In the genomic region with DNA sequence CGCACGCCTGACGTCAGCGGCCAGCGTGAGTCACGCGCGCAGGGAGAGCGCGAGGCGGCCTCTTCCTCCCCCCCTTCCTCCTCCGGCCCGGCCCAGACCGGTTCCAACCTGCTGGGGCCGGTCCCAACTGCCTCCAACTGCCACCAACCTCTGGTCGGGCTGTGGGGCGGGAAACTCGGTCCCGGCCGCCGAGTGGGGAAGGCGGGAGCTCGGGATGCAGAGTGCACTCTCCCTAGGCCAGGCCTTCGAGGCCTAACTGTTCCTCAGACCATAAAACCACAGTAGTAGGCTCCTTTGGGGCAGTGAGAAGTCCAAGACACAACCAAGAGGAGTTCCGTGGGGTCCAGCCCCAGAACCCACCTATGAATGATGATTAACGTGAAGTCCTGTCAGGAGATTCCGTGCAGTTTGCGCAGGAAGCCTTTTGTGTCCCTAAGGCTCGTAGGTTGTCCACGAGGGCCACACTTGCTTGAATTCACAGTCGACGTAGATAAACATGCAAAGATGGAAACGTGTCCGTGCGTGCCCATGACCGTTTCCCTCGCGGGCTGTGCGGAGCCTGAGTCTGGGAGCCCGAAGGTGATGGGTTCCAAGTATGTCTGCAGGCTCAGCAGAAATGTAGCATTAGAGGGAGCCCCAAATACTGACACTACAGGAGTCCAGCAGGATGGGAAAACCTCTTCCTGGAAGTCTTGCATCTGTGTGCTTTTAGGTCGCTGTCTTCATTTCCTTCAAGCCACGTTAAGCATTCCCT, we compare ENCODE assay signal across 1 cellular context.
TF ChIP-seq lines count a peak whose summit lies in the region.

No MANE protein-coding gene starts in this region.

TF ChIP-seq in HepG2, 621 proteins besides CTCF, POLR2A, EP300 and RAD21 (continued from another document and continues in another):
- TF ChIP-seq, protein P1, sequence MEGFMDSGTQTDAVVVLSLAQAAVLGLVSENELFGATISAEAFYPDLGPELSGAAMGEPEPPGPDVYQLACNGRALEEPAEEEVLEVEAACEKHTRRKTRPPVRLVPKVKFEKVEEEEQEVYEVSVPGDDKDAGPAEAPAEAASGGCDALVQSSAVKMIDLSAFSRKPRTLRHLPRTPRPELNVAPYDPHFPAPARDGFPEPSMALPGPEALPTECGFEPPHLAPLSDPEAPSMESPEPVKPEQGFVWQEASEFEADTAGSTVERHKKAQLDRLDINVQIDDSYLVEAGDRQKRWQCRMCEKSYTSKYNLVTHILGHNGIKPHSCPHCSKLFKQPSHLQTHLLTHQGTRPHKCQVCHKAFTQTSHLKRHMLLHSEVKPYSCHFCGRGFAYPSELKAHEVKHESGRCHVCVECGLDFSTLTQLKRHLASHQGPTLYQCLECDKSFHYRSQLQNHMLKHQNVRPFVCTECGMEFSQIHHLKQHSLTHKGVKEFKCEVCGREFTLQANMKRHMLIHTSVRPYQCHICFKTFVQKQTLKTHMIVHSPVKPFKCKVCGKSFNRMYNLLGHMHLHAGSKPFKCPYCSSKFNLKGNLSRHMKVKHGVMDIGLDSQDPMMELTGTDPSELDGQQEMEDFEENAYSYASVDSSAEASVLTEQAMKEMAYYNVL (CRISPR knock-in tag; IDR thresholded peaks at IDR 0.05; ENCODE audit: borderline replicate concordance), result no peak; the same call in 1 of the 2 replicates
- TF ChIP-seq ZNF850 (CRISPR knock-in tag; conservative IDR thresholded peaks at IDR 0.05) (no peak), ZNF317 (CRISPR knock-in tag; IDR thresholded peaks at IDR 0.05) (0 out of 2 replicates have a peak, but pooled peaks have one; percentile 21), ZNF605 (CRISPR knock-in tag; IDR thresholded peaks at IDR 0.05) (peak; percentile 90; the same call in 1 of the 2 replicates), FOXM1 (CRISPR knock-in tag; IDR thresholded peaks at IDR 0.05) (no peak), NFKB2 (CRISPR knock-in tag; IDR thresholded peaks at IDR 0.05; ENCODE audit: borderline replicate concordance) (peak; percentile 49; the same call in 1 of the 2 replicates), DNMT3B (CRISPR knock-in tag; conservative IDR thresholded peaks at IDR 0.05) (no peak), ZNF879 (CRISPR knock-in tag; IDR thresholded peaks at IDR 0.05) (no peak), ZNF775 (CRISPR knock-in tag; IDR thresholded peaks at IDR 0.05; ENCODE audit: borderline replicate concordance) (no peak), FOXA3 (CRISPR knock-in tag; IDR thresholded peaks at IDR 0.05) (no peak; the same call in 1 of the 2 replicates), POLR2AphosphoS5 (IDR thresholded peaks at IDR 0.05; ENCODE audit: low read depth, low read length) (peak; percentile 75), ZNF292 (CRISPR knock-in tag; IDR thresholded peaks at IDR 0.05; ENCODE audit: borderline replicate concordance, low read depth) (no peak), FOXK1 (CRISPR knock-in tag; IDR thresholded peaks at IDR 0.05; ENCODE audit: borderline replicate concordance, low read depth) (peak; percentile 11; the same call in 1 of the 2 replicates), SRSF9 (IDR thresholded peaks at IDR 0.05; ENCODE audit: borderline replicate concordance, insufficient read depth, low read depth, low read length, poor library complexity, severe bottlenecking) (no peak), MBD4 (IDR thresholded peaks at IDR 0.05; ENCODE audit: borderline replicate concordance, low read length) (no peak), RARA (CRISPR knock-in tag; IDR thresholded peaks at IDR 0.05) (0 out of 2 replicates have a peak, but pooled peaks have one; percentile 25), ETV6 (CRISPR knock-in tag; conservative IDR thresholded peaks at IDR 0.05) (peak; percentile 85), HCFC1 (IDR thresholded peaks at IDR 0.05; ENCODE audit: low read depth, low read length) (no peak), SOX6 (IDR thresholded peaks at IDR 0.05) (no peak), SOX6 (CRISPR knock-in tag; IDR thresholded peaks at IDR 0.05) (0 out of 2 replicates have a peak, but pooled peaks have one; percentile 23), SALL1 (CRISPR knock-in tag; IDR thresholded peaks at IDR 0.05) (peak; percentile 70), ZNF430 (CRISPR knock-in tag; IDR thresholded peaks at IDR 0.05) (peak; percentile 70; the same call in 1 of the 2 replicates), KMT2B (CRISPR knock-in tag; IDR thresholded peaks at IDR 0.05) (peak; percentile 80; the same call in 1 of the 2 replicates), ZNF235 (CRISPR knock-in tag; IDR thresholded peaks at IDR 0.05; ENCODE audit: borderline replicate concordance) (no peak; the same call in 1 of the 2 replicates), RXRB (CRISPR knock-in tag; IDR thresholded peaks at IDR 0.05; ENCODE audit: borderline replicate concordance) (no peak; the same call in 1 of the 2 replicates), ZNF343 (CRISPR knock-in tag; IDR thresholded peaks at IDR 0.05) (peak; percentile 85; the same call in 1 of the 2 replicates), ZNF572 (CRISPR knock-in tag; IDR thresholded peaks at IDR 0.05) (peak; percentile 89; the same call in 1 of the 2 replicates), SNRNP70 (IDR thresholded peaks at IDR 0.05; ENCODE audit: low read depth, low read length) (no peak), XRCC5 (optimal IDR thresholded peaks at IDR 0.05; ENCODE audit: low read length) (no peak), RNF2 (conservative IDR thresholded peaks at IDR 0.05; ENCODE audit: low read depth) (peak; percentile 88), CBX1 (IDR thresholded peaks at IDR 0.05; ENCODE audit: low read depth) (no peak), MEF2D (CRISPR knock-in tag; IDR thresholded peaks at IDR 0.05) (peak; percentile 42; the same call in 1 of the 2 replicates)
- TF ChIP-seq, protein P2, sequence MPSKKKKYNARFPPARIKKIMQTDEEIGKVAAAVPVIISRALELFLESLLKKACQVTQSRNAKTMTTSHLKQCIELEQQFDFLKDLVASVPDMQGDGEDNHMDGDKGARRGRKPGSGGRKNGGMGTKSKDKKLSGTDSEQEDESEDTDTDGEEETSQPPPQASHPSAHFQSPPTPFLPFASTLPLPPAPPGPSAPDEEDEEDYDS (CRISPR knock-in tag; IDR thresholded peaks at IDR 0.05), result peak; percentile 12; the same call in 1 of the 2 replicates
- TF ChIP-seq, protein P3, sequence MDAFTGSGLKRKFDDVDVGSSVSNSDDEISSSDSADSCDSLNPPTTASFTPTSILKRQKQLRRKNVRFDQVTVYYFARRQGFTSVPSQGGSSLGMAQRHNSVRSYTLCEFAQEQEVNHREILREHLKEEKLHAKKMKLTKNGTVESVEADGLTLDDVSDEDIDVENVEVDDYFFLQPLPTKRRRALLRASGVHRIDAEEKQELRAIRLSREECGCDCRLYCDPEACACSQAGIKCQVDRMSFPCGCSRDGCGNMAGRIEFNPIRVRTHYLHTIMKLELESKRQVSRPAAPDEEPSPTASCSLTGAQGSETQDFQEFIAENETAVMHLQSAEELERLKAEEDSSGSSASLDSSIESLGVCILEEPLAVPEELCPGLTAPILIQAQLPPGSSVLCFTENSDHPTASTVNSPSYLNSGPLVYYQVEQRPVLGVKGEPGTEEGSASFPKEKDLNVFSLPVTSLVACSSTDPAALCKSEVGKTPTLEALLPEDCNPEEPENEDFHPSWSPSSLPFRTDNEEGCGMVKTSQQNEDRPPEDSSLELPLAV (CRISPR knock-in tag; conservative IDR thresholded peaks at IDR 0.05; ENCODE audit: low read depth), result 0 out of 2 replicates have a peak, but pooled peaks have one; percentile 63
- TF ChIP-seq, protein P4, sequence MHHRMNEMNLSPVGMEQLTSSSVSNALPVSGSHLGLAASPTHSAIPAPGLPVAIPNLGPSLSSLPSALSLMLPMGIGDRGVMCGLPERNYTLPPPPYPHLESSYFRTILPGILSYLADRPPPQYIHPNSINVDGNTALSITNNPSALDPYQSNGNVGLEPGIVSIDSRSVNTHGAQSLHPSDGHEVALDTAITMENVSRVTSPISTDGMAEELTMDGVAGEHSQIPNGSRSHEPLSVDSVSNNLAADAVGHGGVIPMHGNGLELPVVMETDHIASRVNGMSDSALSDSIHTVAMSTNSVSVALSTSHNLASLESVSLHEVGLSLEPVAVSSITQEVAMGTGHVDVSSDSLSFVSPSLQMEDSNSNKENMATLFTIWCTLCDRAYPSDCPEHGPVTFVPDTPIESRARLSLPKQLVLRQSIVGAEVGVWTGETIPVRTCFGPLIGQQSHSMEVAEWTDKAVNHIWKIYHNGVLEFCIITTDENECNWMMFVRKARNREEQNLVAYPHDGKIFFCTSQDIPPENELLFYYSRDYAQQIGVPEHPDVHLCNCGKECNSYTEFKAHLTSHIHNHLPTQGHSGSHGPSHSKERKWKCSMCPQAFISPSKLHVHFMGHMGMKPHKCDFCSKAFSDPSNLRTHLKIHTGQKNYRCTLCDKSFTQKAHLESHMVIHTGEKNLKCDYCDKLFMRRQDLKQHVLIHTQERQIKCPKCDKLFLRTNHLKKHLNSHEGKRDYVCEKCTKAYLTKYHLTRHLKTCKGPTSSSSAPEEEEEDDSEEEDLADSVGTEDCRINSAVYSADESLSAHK (CRISPR knock-in tag; IDR thresholded peaks at IDR 0.05; ENCODE audit: borderline replicate concordance), result no peak
- TF ChIP-seq, protein P5, sequence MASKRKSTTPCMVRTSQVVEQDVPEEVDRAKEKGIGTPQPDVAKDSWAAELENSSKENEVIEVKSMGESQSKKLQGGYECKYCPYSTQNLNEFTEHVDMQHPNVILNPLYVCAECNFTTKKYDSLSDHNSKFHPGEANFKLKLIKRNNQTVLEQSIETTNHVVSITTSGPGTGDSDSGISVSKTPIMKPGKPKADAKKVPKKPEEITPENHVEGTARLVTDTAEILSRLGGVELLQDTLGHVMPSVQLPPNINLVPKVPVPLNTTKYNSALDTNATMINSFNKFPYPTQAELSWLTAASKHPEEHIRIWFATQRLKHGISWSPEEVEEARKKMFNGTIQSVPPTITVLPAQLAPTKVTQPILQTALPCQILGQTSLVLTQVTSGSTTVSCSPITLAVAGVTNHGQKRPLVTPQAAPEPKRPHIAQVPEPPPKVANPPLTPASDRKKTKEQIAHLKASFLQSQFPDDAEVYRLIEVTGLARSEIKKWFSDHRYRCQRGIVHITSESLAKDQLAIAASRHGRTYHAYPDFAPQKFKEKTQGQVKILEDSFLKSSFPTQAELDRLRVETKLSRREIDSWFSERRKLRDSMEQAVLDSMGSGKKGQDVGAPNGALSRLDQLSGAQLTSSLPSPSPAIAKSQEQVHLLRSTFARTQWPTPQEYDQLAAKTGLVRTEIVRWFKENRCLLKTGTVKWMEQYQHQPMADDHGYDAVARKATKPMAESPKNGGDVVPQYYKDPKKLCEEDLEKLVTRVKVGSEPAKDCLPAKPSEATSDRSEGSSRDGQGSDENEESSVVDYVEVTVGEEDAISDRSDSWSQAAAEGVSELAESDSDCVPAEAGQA (IDR thresholded peaks at IDR 0.05; ENCODE audit: low read depth), result peak; percentile 13
- TF ChIP-seq, protein P5 (CRISPR knock-in tag; IDR thresholded peaks at IDR 0.05; ENCODE audit: borderline replicate concordance), result peak; percentile 91; the same call in 1 of the 2 replicates
- TF ChIP-seq, protein P6, sequence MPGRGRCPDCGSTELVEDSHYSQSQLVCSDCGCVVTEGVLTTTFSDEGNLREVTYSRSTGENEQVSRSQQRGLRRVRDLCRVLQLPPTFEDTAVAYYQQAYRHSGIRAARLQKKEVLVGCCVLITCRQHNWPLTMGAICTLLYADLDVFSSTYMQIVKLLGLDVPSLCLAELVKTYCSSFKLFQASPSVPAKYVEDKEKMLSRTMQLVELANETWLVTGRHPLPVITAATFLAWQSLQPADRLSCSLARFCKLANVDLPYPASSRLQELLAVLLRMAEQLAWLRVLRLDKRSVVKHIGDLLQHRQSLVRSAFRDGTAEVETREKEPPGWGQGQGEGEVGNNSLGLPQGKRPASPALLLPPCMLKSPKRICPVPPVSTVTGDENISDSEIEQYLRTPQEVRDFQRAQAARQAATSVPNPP (CRISPR knock-in tag; IDR thresholded peaks at IDR 0.05), result no peak
- TF ChIP-seq, protein P7, sequence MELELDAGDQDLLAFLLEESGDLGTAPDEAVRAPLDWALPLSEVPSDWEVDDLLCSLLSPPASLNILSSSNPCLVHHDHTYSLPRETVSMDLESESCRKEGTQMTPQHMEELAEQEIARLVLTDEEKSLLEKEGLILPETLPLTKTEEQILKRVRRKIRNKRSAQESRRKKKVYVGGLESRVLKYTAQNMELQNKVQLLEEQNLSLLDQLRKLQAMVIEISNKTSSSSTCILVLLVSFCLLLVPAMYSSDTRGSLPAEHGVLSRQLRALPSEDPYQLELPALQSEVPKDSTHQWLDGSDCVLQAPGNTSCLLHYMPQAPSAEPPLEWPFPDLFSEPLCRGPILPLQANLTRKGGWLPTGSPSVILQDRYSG (CRISPR knock-in tag; IDR thresholded peaks at IDR 0.05), result no peak
- TF ChIP-seq, protein P8, sequence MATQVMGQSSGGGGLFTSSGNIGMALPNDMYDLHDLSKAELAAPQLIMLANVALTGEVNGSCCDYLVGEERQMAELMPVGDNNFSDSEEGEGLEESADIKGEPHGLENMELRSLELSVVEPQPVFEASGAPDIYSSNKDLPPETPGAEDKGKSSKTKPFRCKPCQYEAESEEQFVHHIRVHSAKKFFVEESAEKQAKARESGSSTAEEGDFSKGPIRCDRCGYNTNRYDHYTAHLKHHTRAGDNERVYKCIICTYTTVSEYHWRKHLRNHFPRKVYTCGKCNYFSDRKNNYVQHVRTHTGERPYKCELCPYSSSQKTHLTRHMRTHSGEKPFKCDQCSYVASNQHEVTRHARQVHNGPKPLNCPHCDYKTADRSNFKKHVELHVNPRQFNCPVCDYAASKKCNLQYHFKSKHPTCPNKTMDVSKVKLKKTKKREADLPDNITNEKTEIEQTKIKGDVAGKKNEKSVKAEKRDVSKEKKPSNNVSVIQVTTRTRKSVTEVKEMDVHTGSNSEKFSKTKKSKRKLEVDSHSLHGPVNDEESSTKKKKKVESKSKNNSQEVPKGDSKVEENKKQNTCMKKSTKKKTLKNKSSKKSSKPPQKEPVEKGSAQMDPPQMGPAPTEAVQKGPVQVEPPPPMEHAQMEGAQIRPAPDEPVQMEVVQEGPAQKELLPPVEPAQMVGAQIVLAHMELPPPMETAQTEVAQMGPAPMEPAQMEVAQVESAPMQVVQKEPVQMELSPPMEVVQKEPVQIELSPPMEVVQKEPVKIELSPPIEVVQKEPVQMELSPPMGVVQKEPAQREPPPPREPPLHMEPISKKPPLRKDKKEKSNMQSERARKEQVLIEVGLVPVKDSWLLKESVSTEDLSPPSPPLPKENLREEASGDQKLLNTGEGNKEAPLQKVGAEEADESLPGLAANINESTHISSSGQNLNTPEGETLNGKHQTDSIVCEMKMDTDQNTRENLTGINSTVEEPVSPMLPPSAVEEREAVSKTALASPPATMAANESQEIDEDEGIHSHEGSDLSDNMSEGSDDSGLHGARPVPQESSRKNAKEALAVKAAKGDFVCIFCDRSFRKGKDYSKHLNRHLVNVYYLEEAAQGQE (IDR thresholded peaks at IDR 0.05; ENCODE audit: borderline replicate concordance in 1 of 2, low read depth in 1 of 2, low read length in 2 of 2), result peak in 1 of 2 experiments; percentile 76; a peak in 2 of 4 replicates
